Comparison of ENCODE assay signal across 1 cellular context in genomic region chr19:40023969-40024368, GRCh38.
TF ChIP-seq lines count a peak whose summit lies in the region.

No MANE protein-coding gene starts in this region.

TF ChIP-seq in K562, 482 proteins besides CTCF, POLR2A, EP300 and RAD21:
- peak; percentile 55; the same call in 1 of the 2 replicates for TF ChIP-seq CEBPG (CRISPR knock-in tag; IDR thresholded peaks at IDR 0.05)
- peak in 1 of 2 experiments; percentile 78; a peak in 1 of 4 replicates for TF ChIP-seq CEBPG (tag; conservative IDR thresholded peaks at IDR 0.05 in 1 of 2, IDR thresholded peaks at IDR 0.05 in 1 of 2)
- TF ChIP-seq ZNF75A (CRISPR knock-in tag; IDR thresholded peaks at IDR 0.05) = peak; percentile 84; the same call in 1 of the 2 replicates
- TF ChIP-seq LEF1 (IDR thresholded peaks at IDR 0.05) = no peak
- TF ChIP-seq TRIM24 (IDR thresholded peaks at IDR 0.05) = peak; percentile 57 to 76; a peak in 3 of 4 replicates
- no peak for TF ChIP-seq ZHX1 (conservative IDR thresholded peaks at IDR 0.05; ENCODE audit: low read length)
